Comparison of ENCODE assay signal across 14 cellular contexts in the genomic region with DNA sequence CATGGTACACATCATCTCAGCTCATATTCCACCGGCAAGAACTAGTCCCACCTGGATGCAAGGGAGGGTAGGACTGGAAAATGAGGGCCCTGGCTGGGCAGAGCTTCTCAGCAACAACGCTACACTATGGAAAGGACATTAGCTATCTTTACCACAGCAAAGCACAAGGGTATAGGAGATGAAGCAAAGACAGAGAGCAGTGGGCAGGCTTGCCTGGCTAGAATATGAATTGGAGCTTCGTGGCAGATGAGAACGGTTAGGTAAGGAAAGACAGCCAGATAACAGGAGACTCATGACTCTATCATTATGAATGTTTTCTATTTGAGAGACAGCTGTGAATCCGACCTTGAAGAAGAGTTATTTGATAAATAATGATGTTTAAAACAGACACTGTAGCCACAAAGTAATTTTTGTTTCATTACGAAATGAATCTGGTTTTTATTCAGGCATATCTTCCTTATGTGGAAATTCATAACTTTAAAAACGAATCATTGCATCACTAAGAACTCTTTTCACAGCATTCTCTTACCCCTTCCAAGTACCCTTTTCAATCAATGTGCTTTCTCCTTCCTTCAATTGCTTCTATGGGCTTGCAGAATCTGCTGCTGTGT.
"Had no signal": no experiment of that assay in that cellular context is flagged by ENCODE, and none has a peak within 500 bp of the region (broad histone marks: within the 10 kb centered on the region; RNA-seq: fewer than 3 reads in every experiment).

No MANE protein-coding gene starts in this region.

- H3K9me3 ChIP-seq: heart left ventricle, pancreas, thyroid gland, uterus had no signal

- H3K36me3 ChIP-seq: heart left ventricle, pancreas, thyroid gland, uterus had no signal

- H3K4me1 ChIP-seq: pancreas, thyroid gland had no signal

- ATAC-seq: heart left ventricle; stimulated activated effector memory CD8-positive, alpha-beta T cell treated with anti-CD3 and anti-CD28 coated beads, Interleukin-12 subunit alpha, Interleukin-12 subunit beta, amount 100 ng/mL, for 72 hours had no signal

- H3K27ac ChIP-seq: dorsolateral prefrontal cortex, foreskin keratinocyte, heart left ventricle, pancreas, thyroid gland, uterus had no signal

- H3K4me3 ChIP-seq: dorsolateral prefrontal cortex, heart left ventricle, pancreas, smooth muscle cell, thyroid gland, uterus had no signal

- DNase-seq: activated CD4-positive, alpha-beta T cell treated with anti-CD3 and anti-CD28 coated beads, Interleukin-2, amount 50 U/mL, for 48 hours; activated CD4-positive, CD25-positive, alpha-beta regulatory T cell treated with anti-CD3 and anti-CD28 coated beads, Interleukin-2, amount 50 U/mL, for 72 hours; activated CD8-positive, alpha-beta memory T cell treated with anti-CD3 and anti-CD28 coated beads, Interleukin-2, amount 10 ng/mL, durations not matched to agents 7 days and 5 days; activated effector memory CD4-positive, alpha-beta T cell treated with anti-CD3 and anti-CD28 coated beads, Interleukin-2, amount 50 U/mL, for 16 hours; activated T-cell treated with anti-CD3 and anti-CD28 coated beads, Interleukin-2, amount 50 U/mL, for 24 hours; dorsolateral prefrontal cortex; heart left ventricle; islet precursor cell; pancreas; thyroid gland; uterus had no signal

- H3K27me3 ChIP-seq: foreskin keratinocyte, pancreas, uterus had no signal

- H3K4me2 ChIP-seq: smooth muscle cell had no signal
